28 cellular contexts compared by ENCODE assay signal in genomic region chr11:83938148-83938547, GRCh38.
DNase-seq lines count a peak whose midpoint lies in the region; ATAC-seq, FAIRE-seq and TF ChIP-seq lines count a peak whose summit lies in the region.
"Had no signal": no experiment of that assay in that cellular context is flagged by ENCODE, and none has a peak within 500 bp of the region (broad histone marks: within the 10 kb centered on the region; RNA-seq: fewer than 3 reads in every experiment).

No MANE protein-coding gene starts in this region.

- SMC1A ChIA-PET in GM12878 (lab: Charles Lee; ENCODE audit: uncharacterized antibody, unreplicated experiment), result interaction anchor here (0.9 kb wide), 1 partner anchor 22 kb away, joined by 3 read pairs; no protein-coding TSS in a partner anchor

- CTCF ChIA-PET in GM12878 (lab: Yijun Ruan, JAX), result no interaction called here

- FAIRE-seq in GM12878 (lab: Jason Lieb, UNC), result no peak
- FAIRE-seq: GM18507, GM19239, RCC 7860 had no signal

- no peak for TF ChIP-seq POLR2A in GM12878 (IDR thresholded peaks at IDR 0.05; ENCODE audit: low read depth, low read length)

- no peak overlapping the region for H3K4me3 ChIP-seq in GM12878
- H3K4me3 ChIP-seq: dorsolateral prefrontal cortex, neural progenitor cell, prostate gland, vagina had no signal

- DNase-seq in NOMO-1 (lab: John Stamatoyannopoulos, UW; ENCODE audit: unreplicated experiment in 2 of 2) (peak; percentile 1 to 59), NOMO-1 treated with dmso at 0.1 percent for 144 hours (lab: John Stamatoyannopoulos, UW; ENCODE audit: unreplicated experiment) (no peak), GM12878 (ENCODE audit: low read depth, low spot score) (peak; percentile 4), occipital lobe (lab: John Stamatoyannopoulos, UW) (no peak), ecto neural progenitor cell (ENCODE audit: low spot score) (no peak)
- DNase-seq in naive thymus-derived CD8-positive, alpha-beta T cell, result no peak
- DNase-seq: 8988T; activated CD4-positive, alpha-beta T cell treated with anti-CD3 and anti-CD28 coated beads, Interleukin-2, amount 50 U/mL, for 4 hours; activated gamma-delta T cell; amygdala; caudate nucleus; DND-41; dorsolateral prefrontal cortex; HFFc6; IMR-90; NCI-H748 treated with DMSO at 0.1 percent for 48 hours; T-helper 2 cell had no signal

- RAD21 ChIA-PET in GM12878 (lab: Charles Lee; ENCODE audit: unreplicated experiment), result interaction anchor here (1.5 kb wide), 1 partner anchor 32 kb away, joined by 4 read pairs; no protein-coding TSS in a partner anchor

- TF ChIP-seq EP300 in GM12878 (IDR thresholded peaks at IDR 0.05; ENCODE audit: borderline replicate concordance in 1 of 2, control insufficient read depth in 1 of 2, low read depth in 2 of 2, low read length in 2 of 2), result no peak

- no peak overlapping the region for H3K4me3 Mint-ChIP-seq in naive thymus-derived CD8-positive, alpha-beta T cell
- H3K4me3 Mint-ChIP-seq: HFFc6; neural progenitor cell; stimulated activated memory B cell treated with anti-CD40 and anti-IgM and Interleukin-4, amounts not matched to agents 10 μg/mL and 1 μg/mL and 100 μg/mL, for 72 hours; WTC11 had no signal

- H3K27ac Mint-ChIP-seq in naive thymus-derived CD8-positive, alpha-beta T cell, result no peak overlapping the region
- H3K27ac Mint-ChIP-seq: HFFc6; neural progenitor cell; stimulated activated memory B cell treated with anti-CD40 and anti-IgM and Interleukin-4, amounts not matched to agents 10 μg/mL and 1 μg/mL and 100 μg/mL, for 72 hours; WTC11 had no signal

- no peaks in the 10 kb centered on the region for H3K27me3 Mint-ChIP-seq in naive thymus-derived CD8-positive, alpha-beta T cell
- H3K27me3 Mint-ChIP-seq: stimulated activated memory B cell treated with anti-CD40 and anti-IgM and Interleukin-4, amounts not matched to agents 10 μg/mL and 1 μg/mL and 100 μg/mL, for 72 hours had no signal

- POLR2A ChIA-PET in GM12878 (lab: Charles Lee), result no interaction called here
- POLR2A ChIA-PET in naive thymus-derived CD8-positive, alpha-beta T cell (lab: Charles Lee), result no interaction called here

- H3K9me3 Mint-ChIP-seq in naive thymus-derived CD8-positive, alpha-beta T cell, result peaks cover 0 to 8% (median 4%) of the 10 kb centered on the region in 9 donors
- H3K9me3 Mint-ChIP-seq: neural progenitor cell; stimulated activated memory B cell treated with anti-CD40 and anti-IgM and Interleukin-4, amounts not matched to agents 10 μg/mL and 1 μg/mL and 100 μg/mL, for 72 hours had no signal

- H3K79me2 ChIP-seq in GM12878 (ENCODE audit: control insufficient read depth, insufficient read depth, low read length), result no peaks in the 10 kb centered on the region

- H3K9ac ChIP-seq in GM12878 (ENCODE audit: control insufficient read depth, insufficient read depth, low read length), result no peak overlapping the region
- H3K9ac ChIP-seq: neural progenitor cell had no signal

- ATAC-seq in GM21717 (IDR thresholded peaks at IDR 0.05; ENCODE audit: unreplicated experiment), result peak; percentile 70
- ATAC-seq in HG03159 (IDR thresholded peaks at IDR 0.05; ENCODE audit: unreplicated experiment), result peak; percentile 78
- ATAC-seq in GM12878, result peak; percentile 80
- no peak for ATAC-seq in naive thymus-derived CD8-positive, alpha-beta T cell
- ATAC-seq: stimulated activated memory B cell treated with anti-CD40 and anti-IgM and Interleukin-4, amounts not matched to agents 10 μg/mL and 1 μg/mL and 100 μg/mL, for 72 hours; WTC11 had no signal

- intact Hi-C loops in GM12878 (cut with micrococcal nuclease; ENCODE audit: unreplicated experiment), result no loop called here

- H4K20me1 ChIP-seq in GM12878 (ENCODE audit: control insufficient read depth, insufficient read depth), result no peaks in the 10 kb centered on the region

- H3K27me3 ChIP-seq in GM12878 (replicated peaks in 1 of 2; ENCODE audit: control insufficient read depth in 2 of 2, insufficient read depth in 2 of 2, low read length in 1 of 2), result no peaks in the 10 kb centered on the region
- H3K27me3 ChIP-seq: dorsolateral prefrontal cortex, neural progenitor cell, vagina had no signal

- TF ChIP-seq CTCF in GM12878 (IDR thresholded peaks at IDR 0.05 in 2 of 3, conservative IDR thresholded peaks at IDR 0.05 in 1 of 3; ENCODE audit: control insufficient read depth in 2 of 3, extremely low read depth in 1 of 3, insufficient read depth in 1 of 3, low read depth in 3 of 3, low read length in 3 of 3), result no peak

- 11% methylated on average over 1 of the region's 1 CpG for WGBS in GM12878 (ENCODE audit: insufficient coverage, insufficient replicate concordance, low lambda C conversion rate, missing lambda C conversion rate)

- H3K4me1 Mint-ChIP-seq in naive thymus-derived CD8-positive, alpha-beta T cell, result no peaks in the 10 kb centered on the region
- H3K4me1 Mint-ChIP-seq: neural progenitor cell; stimulated activated memory B cell treated with anti-CD40 and anti-IgM and Interleukin-4, amounts not matched to agents 10 μg/mL and 1 μg/mL and 100 μg/mL, for 72 hours had no signal

- no peak overlapping the region for H2AFZ ChIP-seq in GM12878 (ENCODE audit: control insufficient read depth, low read depth, low read length)
- H2AFZ ChIP-seq: neural progenitor cell had no signal

- in situ Hi-C loops in GM12878 (cut with MboI), result no loop called here

- no peak for TF ChIP-seq RAD21 in GM12878 (IDR thresholded peaks at IDR 0.05; ENCODE audit: insufficient read depth, low read depth, low read length)

- H3K4me1 ChIP-seq in GM12878 (ENCODE audit: control insufficient read depth, insufficient read depth, low read length), result no peaks in the 10 kb centered on the region
- H3K4me1 ChIP-seq: neural progenitor cell, prostate gland, vagina had no signal

- BruUV-seq in GM12878 (replicated peaks; lab: Mats Ljungman, UMichigan), result no TSS peak

- no peaks in the 10 kb centered on the region for H3K36me3 ChIP-seq in GM12878 (ENCODE audit: control insufficient read depth in 2 of 2, insufficient read depth in 2 of 2, low read length in 1 of 2)
- H3K36me3 ChIP-seq: neural progenitor cell, prostate gland, vagina had no signal

- no peaks in the 10 kb centered on the region for H3K9me3 ChIP-seq in GM12878 (replicated peaks; ENCODE audit: control insufficient read depth, insufficient read depth, low read length)
- H3K9me3 ChIP-seq: prostate gland, vagina had no signal

- no peak overlapping the region for H3K4me2 ChIP-seq in GM12878 (ENCODE audit: control insufficient read depth, insufficient read depth)
- H3K4me2 ChIP-seq: neural progenitor cell had no signal

- no peak overlapping the region for H3K27ac ChIP-seq in GM12878 (ENCODE audit: control insufficient read depth, insufficient read depth)
- H3K27ac ChIP-seq: HL-60, neural progenitor cell, prostate gland, vagina had no signal

- no peaks in the 10 kb centered on the region for H3K36me3 Mint-ChIP-seq in naive thymus-derived CD8-positive, alpha-beta T cell
- H3K36me3 Mint-ChIP-seq: neural progenitor cell; stimulated activated memory B cell treated with anti-CD40 and anti-IgM and Interleukin-4, amounts not matched to agents 10 μg/mL and 1 μg/mL and 100 μg/mL, for 72 hours; WTC11 had no signal

TF ChIP-seq in GM12878, 131 proteins besides CTCF, POLR2A, EP300 and RAD21:
- peak; percentile 79 for TF ChIP-seq ZBTB40 (IDR thresholded peaks at IDR 0.05; ENCODE audit: borderline replicate concordance)
- no peak for TF ChIP-seq JUND (IDR thresholded peaks at IDR 0.05; ENCODE audit: low read depth, low read length)
- TF ChIP-seq BHLHE40 (IDR thresholded peaks at IDR 0.05; ENCODE audit: borderline replicate concordance in 1 of 2, low read depth in 2 of 2, low read length in 1 of 2), result peak; percentile 54 to 65; a peak in 3 of 4 replicates

Comparison
In these comparisons a context has a peak if more than half of its experiments do, and no peak if none do; other contexts are left out.
1. DNase-seq: peak in NOMO-1 (2 of 2) and GM12878 (single experiment); none in NOMO-1 treated with dmso at 0.1 percent for 144 hours (single experiment), occipital lobe (single experiment), naive thymus-derived CD8-positive, alpha-beta T cell (0 of 10) and ecto neural progenitor cell (single experiment).
2. ATAC-seq: peak in GM21717 (single experiment), HG03159 (single experiment) and GM12878 (single experiment); none in naive thymus-derived CD8-positive, alpha-beta T cell (0 of 2).